Comparison of ENCODE assay signal across 34 cellular contexts in genomic region chr20:1579488-1579887, GRCh38. TPM values are rescaled to one million over a fixed set of nuclear protein-coding genes. Genes with fewer than 3 reads are reported as not detected.
"Had no signal": no experiment of that assay in that cellular context is flagged by ENCODE, and none has a peak within 500 bp of the region (broad histone marks: within the 10 kb centered on the region; RNA-seq: fewer than 3 reads in every experiment).

No MANE protein-coding gene starts in this region.

- DNase-seq: activated B cell treated with CpG ODN at 0.5 μM for 24 hours; activated CD4-positive, alpha-beta memory T cell treated with anti-CD3 and anti-CD28 coated beads, Interleukin-2, amount 10 ng/mL, durations not matched to agents 7 days and 5 days; activated CD4-positive, alpha-beta T cell treated with anti-CD3 and anti-CD28 coated beads for 4 hours; activated CD4-positive, alpha-beta T cell treated with anti-CD3 and anti-CD28 coated beads, Interleukin-2, amount 50 U/mL, for 1 hour; activated CD4-positive, CD25-positive, alpha-beta regulatory T cell treated with anti-CD3 and anti-CD28 coated beads, Interleukin-2, amount 50 U/mL, for 72 hours; activated CD8-positive, alpha-beta memory T cell treated with anti-CD3 and anti-CD28 coated beads for 24 hours; activated CD8-positive, alpha-beta memory T cell treated with anti-CD3 and anti-CD28 coated beads, Interleukin-2, amount 10 ng/mL, durations not matched to agents 7 days and 5 days; activated CD8-positive, alpha-beta memory T cell treated with anti-CD3 and anti-CD28 coated beads, Interleukin-2, amount 50 U/mL, for 48 hours; activated effector memory CD4-positive, alpha-beta T cell treated with Interleukin-2 at 50 U/mL for 16 hours; activated naive CD4-positive, alpha-beta T cell treated with anti-CD3 and anti-CD28 coated beads, Interleukin-2, amount 10 ng/mL, durations not matched to agents 7 days and 5 days; activated naive CD8-positive, alpha-beta T cell treated with anti-CD3 and anti-CD28 coated beads, Interleukin-2, amount 50 U/mL, for 24 hours; activated T-cell treated with anti-CD3 and anti-CD28 coated beads, Interleukin-2, amount 50 U/mL, for 48 hours; anterior cingulate cortex; central memory CD4-positive, alpha-beta T cell; Karpas-422; NCI-H1092; NCI-H1436 treated with DMSO at 0.1 percent for 48 hours; NCI-H1694 treated with DMSO at 0.1 percent for 48 hours; NCI-H2029; NCI-H345; NCI-H526; NCI-H748 treated with DMSO at 0.1 percent for 48 hours; NK-92 treated with Interleukin-12 subunit alpha and Interleukin-12 subunit beta, amount 100 ng/mL, for 24 hours; Right ventricle myocardium superior; SW 1271; T-helper 1 cell; T-helper 2 cell; T-helper 9 cell had no signal

- H2AFZ ChIP-seq: PC-9 had no signal

- ATAC-seq: activated CD8-positive, alpha-beta memory T cell treated with anti-CD3 and anti-CD28 coated beads, Interleukin-2, amount 10 ng/mL, durations not matched to agents 7 days and 5 days; activated naive CD8-positive, alpha-beta T cell treated with anti-CD3 and anti-CD28 coated beads, Interleukin-2, amount 50 U/mL, for 24 hours had no signal

- H3K4me2 ChIP-seq: PC-9 had no signal

- H3K27ac ChIP-seq: PC-9, VCaP had no signal

- H3K4me3 ChIP-seq: PC-9 had no signal

RNA-seq across cellular contexts. Expression of gene SIRPD, which starts 22.0 kb away (rescaled TPM):
- total RNA-seq: activated B cell treated with CpG ODN at 0.5 μM for 24 hours, bronchial epithelial cell, cerebellum, MCF 10A, NCI-H460, Right ventricle myocardium superior had no signal

RNA-seq across cellular contexts. Expression of gene SIRPB1, which starts 40.3 kb away (rescaled TPM):
- total RNA-seq: bronchial epithelial cell had no signal
